Comparison of ENCODE assay signal across 27 cellular contexts in the genomic region with DNA sequence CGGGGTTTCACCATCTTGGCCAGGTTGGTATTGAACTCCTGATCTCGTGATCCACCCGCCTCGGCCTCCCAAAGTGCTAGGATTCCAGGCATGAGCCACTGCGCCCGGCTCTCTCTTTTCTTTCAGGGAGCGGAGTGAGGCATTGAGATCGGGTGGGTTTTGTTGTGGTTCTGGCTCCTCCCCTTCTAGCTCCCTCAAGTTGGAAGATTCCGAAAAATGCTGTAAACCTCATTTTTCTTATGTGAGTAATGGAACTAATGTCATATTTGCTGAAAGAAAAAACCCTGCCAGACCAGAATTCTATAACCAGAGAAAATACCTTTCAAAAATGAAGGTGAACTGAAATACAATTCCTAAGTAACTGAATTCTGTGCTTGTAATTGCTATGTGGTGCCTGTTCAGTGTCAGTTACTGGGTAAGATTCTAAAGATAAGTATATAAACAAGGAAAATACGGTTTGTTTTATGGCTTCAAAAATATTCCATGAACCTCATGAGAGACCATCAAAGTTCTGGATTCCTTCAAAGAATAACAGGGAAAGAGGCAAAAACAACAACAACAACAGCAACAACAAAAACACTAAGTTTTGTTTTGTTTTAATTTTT. TPM values are rescaled to one million over a fixed set of nuclear protein-coding genes. Genes with fewer than 3 reads are reported as not detected.
DNase-seq lines count a peak whose midpoint lies in the region; ATAC-seq, FAIRE-seq and TF ChIP-seq lines count a peak whose summit lies in the region.
"Had no signal": no experiment of that assay in that cellular context is flagged by ENCODE, and none has a peak within 500 bp of the region (broad histone marks: within the 10 kb centered on the region; RNA-seq: fewer than 3 reads in every experiment).

No MANE protein-coding gene starts in this region.

- no peak for FAIRE-seq in pancreas (lab: Jason Lieb, UNC)

- H2BK15ac ChIP-seq in neuronal stem cell (ENCODE audit: low read length) = no peak overlapping the region

- ATAC-seq in SK-N-SH treated with all-trans-retinoic acid at 6 μM for 48 hours = no peak
- no peak for ATAC-seq in pancreas
- no peak for ATAC-seq in upper lobe of right lung
- ATAC-seq: heart right ventricle; sciatic nerve; stimulated activated naive B cell treated with anti-CD40 and anti-IgM and Interleukin-4, amounts not matched to agents 10 μg/mL and 1 μg/mL and 100 μg/mL, for 72 hours; T-helper 17 cell had no signal

- H3K4me2 ChIP-seq in neuronal stem cell (ENCODE audit: insufficient read depth, low read length, poor library complexity, severe bottlenecking) = no peak overlapping the region
- H3K4me2 ChIP-seq: KMS-11 had no signal

- intact Hi-C loops in pancreas (cut with DNase I) = no loop called here
- intact Hi-C loops in upper lobe of right lung (cut with DNase I) = no loop called here

- no peak overlapping the region for H2BK12ac ChIP-seq in neuronal stem cell (ENCODE audit: low read length)

- H3K14ac ChIP-seq in neuronal stem cell (ENCODE audit: low read length) = no peak overlapping the region

- H3K79me1 ChIP-seq in neuronal stem cell (ENCODE audit: low read depth, low read length) = no peaks in the 10 kb centered on the region

- H4K91ac ChIP-seq in neuronal stem cell (ENCODE audit: low read depth, low read length, poor library complexity) = no peak overlapping the region

- no peak overlapping the region for H2AK5ac ChIP-seq in neuronal stem cell (ENCODE audit: low read depth, low read length)

- H2AFZ ChIP-seq in neuronal stem cell (ENCODE audit: low read length) = no peak overlapping the region

- 90 to 91% methylated on average over 10 of the region's 10 CpGs for WGBS in pancreas, 2 donors
- no CpG with 5 or more reads among the region's 10 CpGs for WGBS in neuronal stem cell (ENCODE audit: extremely low coverage in 2 of 2, insufficient read length in 2 of 2, insufficient replicate concordance in 1 of 2), 2 donors

- H3K23ac ChIP-seq in neuronal stem cell (ENCODE audit: low read depth, low read length, poor library complexity) = no peak overlapping the region

- H2BK5ac ChIP-seq in neuronal stem cell (ENCODE audit: low read length) = no peak overlapping the region

- no peaks in the 10 kb centered on the region for H3K9me3 ChIP-seq in pancreas
- H3K9me3 ChIP-seq in upper lobe of right lung = no peaks in the 10 kb centered on the region
- H3K9me3 ChIP-seq in neuronal stem cell (replicated peaks in 1 of 2; ENCODE audit: control insufficient read depth in 2 of 2, insufficient read depth in 1 of 2, low read depth in 1 of 2, low read length in 2 of 2) = no peaks in the 10 kb centered on the region
- H3K9me3 ChIP-seq: prostate gland, suprapubic skin, uterus had no signal

- H2BK120ac ChIP-seq in neuronal stem cell (ENCODE audit: low read depth, low read length) = no peak overlapping the region

- H3K36me3 ChIP-seq in pancreas = no peaks in the 10 kb centered on the region
- no peaks in the 10 kb centered on the region for H3K36me3 ChIP-seq in upper lobe of right lung
- no peaks in the 10 kb centered on the region for H3K36me3 ChIP-seq in neuronal stem cell (replicated peaks in 1 of 2; ENCODE audit: control insufficient read depth in 2 of 2, insufficient read depth in 2 of 2, low read length in 2 of 2)
- H3K36me3 ChIP-seq: heart right ventricle, prostate gland, suprapubic skin, uterus had no signal

- no peaks in the 10 kb centered on the region for H3K4me1 ChIP-seq in pancreas
- no peaks in the 10 kb centered on the region for H3K4me1 ChIP-seq in upper lobe of right lung
- no peaks in the 10 kb centered on the region for H3K4me1 ChIP-seq in neuronal stem cell (ENCODE audit: control insufficient read depth in 2 of 2, insufficient read depth in 1 of 2, low read depth in 1 of 2, low read length in 2 of 2)
- H3K4me1 ChIP-seq: heart right ventricle, prostate gland, suprapubic skin, uterus had no signal

- DNase-seq in GM04503 (ENCODE audit: low read depth) = peak; percentile 25
- DNase-seq in fibroblast of villous mesenchyme (ENCODE audit: low read depth) = peak; percentile 30
- no peak for DNase-seq in pancreas
- no peak for DNase-seq in activated T-cell treated with anti-CD3 and anti-CD28 coated beads, Interleukin-2, amount 50 U/mL, for 48 hours
- no peak for DNase-seq in upper lobe of right lung
- no peak for DNase-seq in neuronal stem cell (ENCODE audit: low spot score)
- DNase-seq: activated CD4-positive, alpha-beta T cell treated with anti-CD3 and anti-CD28 coated beads for 4 hours; activated effector memory CD4-positive, alpha-beta T cell treated with Interleukin-2 at 50 U/mL for 16 hours; activated naive CD8-positive, alpha-beta T cell treated with anti-CD3 and anti-CD28 coated beads for 36 hours; activated T-cell treated with anti-CD3 and anti-CD28 coated beads for 4 hours; CD8-positive, alpha-beta memory T cell; cerebellar nuclear complex; foreskin fibroblast; heart right ventricle; NCI-H1417; NCI-H2081; NCI-H446; stimulated activated naive B cell treated with anti-CD40 and anti-IgM and Interleukin-4, amounts not matched to agents 10 μg/mL and 1 μg/mL and 100 μg/mL, for 72 hours; T-helper 17 cell; uterus had no signal

- H3K4me3 ChIP-seq in fibroblast of villous mesenchyme (ENCODE audit: low read depth, low read length) (no peak overlapping the region), pancreas (no peak overlapping the region), upper lobe of right lung (no peak overlapping the region), neuronal stem cell (ENCODE audit: low read length in 2 of 2) (no peak overlapping the region)
- H3K4me3 ChIP-seq: heart right ventricle, prostate gland, SK-N-MC, suprapubic skin, uterus had no signal

- H3K27me3 ChIP-seq in pancreas (no peaks in the 10 kb centered on the region), upper lobe of right lung (no peaks in the 10 kb centered on the region), neuronal stem cell (ENCODE audit: control insufficient read depth in 3 of 3, insufficient read depth in 3 of 3, low read depth in 1 of 3, low read length in 3 of 3) (no peaks in the 10 kb centered on the region)
- H3K27me3 ChIP-seq: suprapubic skin, uterus had no signal

- H3K18ac ChIP-seq in neuronal stem cell (ENCODE audit: low read length) = no peak overlapping the region

- H3K4ac ChIP-seq in neuronal stem cell (ENCODE audit: low read length) = no peak overlapping the region

- TF ChIP-seq CTCF in fibroblast of villous mesenchyme (IDR thresholded peaks at IDR 0.05; ENCODE audit: insufficient read depth, low read depth, low read length) (no peak), pancreas (IDR thresholded peaks at IDR 0.05) (no peak), upper lobe of right lung (IDR thresholded peaks at IDR 0.05) (no peak)

- no peak overlapping the region for H4K8ac ChIP-seq in neuronal stem cell (ENCODE audit: low read depth, low read length)

- H3K27ac ChIP-seq in pancreas (no peak overlapping the region), upper lobe of right lung (no peak overlapping the region), neuronal stem cell (replicated peaks; ENCODE audit: low read length) (no peak overlapping the region)
- H3K27ac ChIP-seq: heart right ventricle, KMS-11, prostate gland, RWPE1, SK-N-MC, suprapubic skin, uterus had no signal

- no peak overlapping the region for H3K9ac ChIP-seq in neuronal stem cell (ENCODE audit: low read depth, low read length, poor library complexity)
- H3K9ac ChIP-seq: KMS-11 had no signal

TF ChIP-seq in SK-N-SH treated with all-trans-retinoic acid at 6 μM for 48 hours, 23 proteins besides CTCF, POLR2A, EP300 and RAD21:
- no peak for TF ChIP-seq TOX (CRISPR knock-in tag; IDR thresholded peaks at IDR 0.05; ENCODE audit: borderline replicate concordance)
- TF ChIP-seq, protein P1, sequence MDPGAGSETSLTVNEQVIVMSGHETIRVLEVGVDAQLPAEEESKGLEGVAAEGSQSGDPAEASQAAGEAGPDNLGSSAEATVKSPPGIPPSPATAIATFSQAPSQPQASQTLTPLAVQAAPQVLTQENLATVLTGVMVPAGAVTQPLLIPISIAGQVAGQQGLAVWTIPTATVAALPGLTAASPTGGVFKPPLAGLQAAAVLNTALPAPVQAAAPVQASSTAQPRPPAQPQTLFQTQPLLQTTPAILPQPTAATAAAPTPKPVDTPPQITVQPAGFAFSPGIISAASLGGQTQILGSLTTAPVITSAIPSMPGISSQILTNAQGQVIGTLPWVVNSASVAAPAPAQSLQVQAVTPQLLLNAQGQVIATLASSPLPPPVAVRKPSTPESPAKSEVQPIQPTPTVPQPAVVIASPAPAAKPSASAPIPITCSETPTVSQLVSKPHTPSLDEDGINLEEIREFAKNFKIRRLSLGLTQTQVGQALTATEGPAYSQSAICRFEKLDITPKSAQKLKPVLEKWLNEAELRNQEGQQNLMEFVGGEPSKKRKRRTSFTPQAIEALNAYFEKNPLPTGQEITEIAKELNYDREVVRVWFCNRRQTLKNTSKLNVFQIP (CRISPR knock-in tag; IDR thresholded peaks at IDR 0.05; ENCODE audit: borderline replicate concordance, low read depth) = no peak
- peak; percentile 56 for TF ChIP-seq ISL1 (CRISPR knock-in tag; IDR thresholded peaks at IDR 0.05)

RNA-seq across cellular contexts. Expression of a gene that starts 30.9 kb away (rescaled TPM):
- 5.8 and 7.8 TPM in 2 replicates for total RNA-seq in fibroblast of villous mesenchyme
- total RNA-seq in pancreas = 1 to 10 TPM; 3.6 to 9.1 (median 4.6) TPM
- 10 to 100 TPM in 1 of 2 donors, 1 to 10 TPM in 1; 9.4 to 16.4 TPM for polyA plus RNA-seq in pancreas
- total RNA-seq in upper lobe of right lung = 6.7 TPM
- 10.6 TPM for polyA plus RNA-seq in neuronal stem cell (2013, experiment 1 of 2)
- 9.9 TPM for polyA plus RNA-seq in neuronal stem cell (2013, experiment 2 of 2)

Comparison
In these comparisons a context has a peak if more than half of its experiments do, and no peak if none do; other contexts are left out.
1. DNase-seq: peak in GM04503 (single experiment) and fibroblast of villous mesenchyme (single experiment); none in pancreas (0 of 6), activated T-cell treated with anti-CD3 and anti-CD28 coated beads, Interleukin-2, amount 50 U/mL, for 48 hours (0 of 2), upper lobe of right lung (single experiment) and neuronal stem cell (single experiment).